In the genomic region with DNA sequence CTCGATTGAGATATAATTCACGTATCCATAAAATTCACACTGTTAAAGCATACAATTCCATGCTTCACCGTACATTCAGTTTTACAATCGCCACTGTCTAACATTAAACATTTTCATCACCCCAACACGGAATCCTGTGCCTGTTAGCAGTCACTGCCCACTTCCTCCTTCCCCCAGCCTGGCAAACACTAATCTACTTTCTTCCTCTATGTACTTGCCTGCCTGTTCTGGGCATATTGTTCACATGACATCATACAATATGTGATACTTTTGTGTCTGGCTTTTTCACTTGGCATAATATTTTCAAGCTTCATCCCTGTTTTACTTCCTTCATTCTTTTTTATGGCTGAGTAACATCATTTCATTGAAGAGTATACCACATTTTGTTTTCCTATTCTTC, we compare ENCODE assay signal across 12 cellular contexts.
DNase-seq lines count a peak whose midpoint lies in the region; ATAC-seq, FAIRE-seq and TF ChIP-seq lines count a peak whose summit lies in the region.
"Had no signal": no experiment of that assay in that cellular context is flagged by ENCODE, and none has a peak within 500 bp of the region (broad histone marks: within the 10 kb centered on the region; RNA-seq: fewer than 3 reads in every experiment).

No MANE protein-coding gene starts in this region.

- no peak overlapping the region for H3K4me2 ChIP-seq in HepG2 (ENCODE audit: low read depth, low read length)
- no peak overlapping the region for H3K4me2 ChIP-seq in PC-3 (ENCODE audit: low read length)

- in situ Hi-C loops in HepG2 (cut with HindIII; ENCODE audit: extremely low pct_ligation_motif_present, low pct_unique_long_range_greater_than_20kb): no loop called here

- FAIRE-seq in HepG2 (lab: Jason Lieb, UNC): no peak

- no peaks in the 10 kb centered on the region for H3K36me3 ChIP-seq in HepG2 (replicated peaks in 1 of 2; ENCODE audit: control insufficient read depth in 1 of 2, insufficient read depth in 2 of 2, low read length in 2 of 2)
- H3K36me3 ChIP-seq in right lobe of liver: no peaks in the 10 kb centered on the region
- H3K36me3 ChIP-seq in uterus: peaks cover 0 to 4% of the 10 kb centered on the region in 2 donors
- no peaks in the 10 kb centered on the region for H3K36me3 ChIP-seq in PC-3 (ENCODE audit: low read depth, low read length)
- H3K36me3 ChIP-seq: colonic mucosa had no signal

- H3K9ac ChIP-seq in HepG2 (ENCODE audit: insufficient read depth, low read depth, low read length) (no peak overlapping the region), PC-3 (ENCODE audit: low read length) (no peak overlapping the region)

- 38% methylated on average over 5 of the region's 5 CpGs for WGBS in HepG2 (ENCODE audit: low lambda C conversion rate)
- WGBS in right lobe of liver (ENCODE audit: insufficient coverage, low coverage, low lambda C conversion rate, missing lambda C conversion rate): 42% methylated on average over 5 of the region's 5 CpGs

- no peak for TF ChIP-seq POLR2A in HepG2 (IDR thresholded peaks at IDR 0.05; ENCODE audit: insufficient read depth in 1 of 2, low read depth in 2 of 2, low read length in 2 of 2)
- no peak for TF ChIP-seq POLR2A in right lobe of liver (IDR thresholded peaks at IDR 0.05)
- TF ChIP-seq POLR2A in uterus (IDR thresholded peaks at IDR 0.05): no peak

- BruUV-seq in HepG2 (replicated peaks; lab: Mats Ljungman, UMichigan) (no TSS peak), PC-3 (replicated peaks; lab: Mats Ljungman, UMichigan) (no TSS peak)

- H4K20me1 ChIP-seq in HepG2 (ENCODE audit: insufficient read depth, low read length) (no peaks in the 10 kb centered on the region), PC-3 (ENCODE audit: low read length) (no peaks in the 10 kb centered on the region)

- H3K9me2 ChIP-seq in PC-3 (replicated peaks; ENCODE audit: low read length): no peaks in the 10 kb centered on the region

- POLR2A ChIA-PET in HepG2 (lab: Yijun Ruan, JAX) (no interaction called here), PC-3 (lab: Charles Lee; ENCODE audit: unreplicated experiment) (no interaction called here)

- DNase-seq in HepG2 (ENCODE audit: low spot score): no peak
- DNase-seq in right lobe of liver: no peak
- peak; percentile 7 for DNase-seq in RPMI8226
- DNase-seq in foreskin fibroblast: peak; percentile 19 to 51
- no peak for DNase-seq in uterus
- no peak for DNase-seq in PC-3
- DNase-seq: colonic mucosa, NCI-H2029 treated with DMSO at 0.1 percent for 48 hours had no signal

- intact Hi-C loops in HepG2 (cut with micrococcal nuclease; ENCODE audit: unreplicated experiment) (no loop called here), right lobe of liver (cut with DNase I) (no loop called here), uterus (cut with DNase I; ENCODE audit: low total_unique reads) (no loop called here), PC-3 (cut with micrococcal nuclease) (no loop called here)

- no peak for ATAC-seq in HepG2
- no peak for ATAC-seq in right lobe of liver
- ATAC-seq in activated CD4-positive, CD25-positive, alpha-beta regulatory T cell treated with anti-CD3 and anti-CD28 coated beads, Interleukin-2, amount 50 U/mL, for 24 hours: no peak
- no peak for ATAC-seq in PC-3
- ATAC-seq in HG03039 (IDR thresholded peaks at IDR 0.05; ENCODE audit: unreplicated experiment): no peak

- H3K4me1 ChIP-seq in HepG2 (ENCODE audit: insufficient read depth, low read length) (no peaks in the 10 kb centered on the region), right lobe of liver (no peaks in the 10 kb centered on the region), uterus (no peaks in the 10 kb centered on the region), PC-3 (ENCODE audit: insufficient read depth, low read length) (no peaks in the 10 kb centered on the region)
- H3K4me1 ChIP-seq: colonic mucosa had no signal

- no peaks in the 10 kb centered on the region for H3F3A ChIP-seq in PC-3 (ENCODE audit: low read length, unreplicated experiment)

- H3K27me3 ChIP-seq in HepG2 (ENCODE audit: control insufficient read depth in 1 of 2, insufficient read depth in 2 of 2, low read length in 2 of 2) (no peaks in the 10 kb centered on the region), right lobe of liver (no peaks in the 10 kb centered on the region), uterus (no peaks in the 10 kb centered on the region), PC-3 (ENCODE audit: low read length) (no peaks in the 10 kb centered on the region)
- H3K27me3 ChIP-seq: colonic mucosa had no signal

- CTCF ChIA-PET in HepG2 (lab: Yijun Ruan, JAX; ENCODE audit: low intra/inter-chr PET ratio, low total read pairs): no interaction called here
- CTCF ChIA-PET in PC-3 (lab: Charles Lee): interaction anchor here (0.6 to 1.0 kb wide), 2 partner anchors 22 to 192 kb away, joined by 3 to 4 read pairs; no protein-coding TSS in a partner anchor

- H3K9me3 ChIP-seq in HepG2 (ENCODE audit: low read length) (peaks cover 69% of the 10 kb centered on the region), right lobe of liver (no peaks in the 10 kb centered on the region), uterus (no peaks in the 10 kb centered on the region), PC-3 (ENCODE audit: low read length) (no peaks in the 10 kb centered on the region)
- H3K9me3 ChIP-seq: colonic mucosa had no signal

- H3K4me3 ChIP-seq in HepG2 (replicated peaks in 1 of 3; ENCODE audit: insufficient read depth in 1 of 3, low read depth in 2 of 3, low read length in 3 of 3) (no peak overlapping the region), right lobe of liver (no peak overlapping the region), foreskin fibroblast (ENCODE audit: low read depth in 1 of 2, low read length in 2 of 2) (no peak overlapping the region), uterus (no peak overlapping the region), PC-3 (ENCODE audit: low read length) (no peak overlapping the region)
- H3K4me3 ChIP-seq: colonic mucosa, skin epidermis had no signal

- no peak for TF ChIP-seq CTCF in HepG2 (CRISPR knock-in tag; IDR thresholded peaks at IDR 0.05)
- no peak for TF ChIP-seq CTCF in right lobe of liver (IDR thresholded peaks at IDR 0.05)
- no peak for TF ChIP-seq CTCF in foreskin fibroblast (IDR thresholded peaks at IDR 0.05; ENCODE audit: low read depth, low read length)
- TF ChIP-seq CTCF in uterus (IDR thresholded peaks at IDR 0.05): no peak
- no peak for TF ChIP-seq CTCF in PC-3 (conservative IDR thresholded peaks at IDR 0.05; ENCODE audit: low read depth, low read length)

- no peak for TF ChIP-seq RAD21 in HepG2 (CRISPR knock-in tag; IDR thresholded peaks at IDR 0.05)

- H3K79me2 ChIP-seq in HepG2 (ENCODE audit: insufficient read depth, low read length) (no peaks in the 10 kb centered on the region), PC-3 (ENCODE audit: low read length) (no peaks in the 10 kb centered on the region)

- H2AFZ ChIP-seq in HepG2 (ENCODE audit: low read length) (no peak overlapping the region), PC-3 (ENCODE audit: low read length) (no peak overlapping the region)

- H3K27ac ChIP-seq in HepG2 (ENCODE audit: extremely low read length, insufficient read depth, low read length) (no peak overlapping the region), right lobe of liver (no peak overlapping the region), uterus (peak overlapping the region; percentile 26 to 44), PC-3 (ENCODE audit: low read length) (no peak overlapping the region)
- H3K27ac ChIP-seq: colonic mucosa, RWPE1 had no signal

- TF ChIP-seq EP300 in HepG2 (IDR thresholded peaks at IDR 0.05; ENCODE audit: low read depth in 2 of 2, low read length in 2 of 2) (no peak), HepG2 (CRISPR knock-in tag; IDR thresholded peaks at IDR 0.05; ENCODE audit: borderline replicate concordance) (no peak)

TF ChIP-seq in HepG2, 621 proteins besides CTCF, POLR2A, EP300 and RAD21:
- TF ChIP-seq, protein P1, sequence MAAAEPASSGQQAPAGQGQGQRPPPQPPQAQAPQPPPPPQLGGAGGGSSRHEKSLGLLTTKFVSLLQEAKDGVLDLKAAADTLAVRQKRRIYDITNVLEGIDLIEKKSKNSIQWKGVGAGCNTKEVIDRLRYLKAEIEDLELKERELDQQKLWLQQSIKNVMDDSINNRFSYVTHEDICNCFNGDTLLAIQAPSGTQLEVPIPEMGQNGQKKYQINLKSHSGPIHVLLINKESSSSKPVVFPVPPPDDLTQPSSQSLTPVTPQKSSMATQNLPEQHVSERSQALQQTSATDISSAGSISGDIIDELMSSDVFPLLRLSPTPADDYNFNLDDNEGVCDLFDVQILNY (CRISPR knock-in tag; conservative IDR thresholded peaks at IDR 0.05): no peak
- TF ChIP-seq ATF7 (IDR thresholded peaks at IDR 0.05): peak; percentile 62; the same call in 1 of the 2 replicates
- TF ChIP-seq ATF7 (CRISPR knock-in tag; IDR thresholded peaks at IDR 0.05): no peak

Comparison
In these comparisons a context has a peak if more than half of its experiments do, and no peak if none do; other contexts are left out.
1. DNase-seq: peak in RPMI8226 (single experiment) and foreskin fibroblast (2 of 2); none in HepG2 (single experiment), right lobe of liver (0 of 3), uterus (0 of 2) and PC-3 (single experiment).
2. H3K27ac ChIP-seq: peak in uterus (2 of 2); none in HepG2 (single experiment), right lobe of liver (0 of 3) and PC-3 (single experiment).